Comparison of ENCODE assay signal across 1 cellular context in the genomic region with DNA sequence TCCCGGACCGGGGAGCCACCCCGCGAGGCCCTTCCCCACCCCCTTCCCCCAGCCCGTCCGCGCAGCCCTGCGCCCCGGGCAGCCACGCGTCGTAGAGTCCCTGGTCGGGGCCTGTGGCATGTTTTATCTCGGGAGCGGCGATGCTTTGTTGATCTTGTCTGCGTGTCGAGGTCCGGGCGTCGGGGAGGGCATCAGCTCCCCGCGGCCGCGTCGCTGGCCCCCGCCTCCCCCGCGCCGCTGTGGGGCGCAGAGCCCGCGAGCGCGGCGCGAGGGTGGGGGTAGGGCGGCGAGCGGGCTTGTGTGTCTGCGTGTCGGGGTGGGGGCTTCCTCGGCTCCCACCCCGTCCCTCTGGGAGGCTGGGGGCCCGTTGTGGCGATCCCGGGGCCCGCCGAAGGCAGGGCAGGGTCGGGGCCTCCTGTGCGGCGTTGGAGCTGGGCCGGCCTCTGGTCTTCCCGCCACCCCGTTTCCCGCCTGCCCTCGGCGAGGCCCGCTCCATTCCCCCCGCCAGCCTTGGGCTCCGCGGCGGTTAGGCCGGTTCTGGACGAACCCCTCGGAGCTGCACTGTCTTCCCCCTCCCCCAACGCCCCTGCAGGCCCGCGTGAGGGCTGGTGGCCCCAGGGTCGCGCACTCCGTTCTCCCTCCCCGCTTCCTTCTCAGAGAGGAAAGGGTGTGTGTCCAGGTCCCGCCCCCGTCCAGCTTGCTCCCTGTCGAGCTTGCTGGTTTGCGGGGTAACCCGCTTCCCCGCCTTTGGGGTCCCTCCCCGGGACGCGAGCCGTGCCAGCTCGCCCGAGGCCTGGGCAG.
TF ChIP-seq lines count a peak whose summit lies in the region.

No MANE protein-coding gene starts in this region.

TF ChIP-seq in HepG2, 621 proteins besides CTCF, POLR2A, EP300 and RAD21 (continued from another document and continues in another):
- TF ChIP-seq ZNF318 (CRISPR knock-in tag; IDR thresholded peaks at IDR 0.05) (no peak), U2AF2 (IDR thresholded peaks at IDR 0.05; ENCODE audit: low read depth, low read length) (no peak), KDM3A (CRISPR knock-in tag; IDR thresholded peaks at IDR 0.05; ENCODE audit: low read depth) (no peak), ZNF281 (CRISPR knock-in tag; IDR thresholded peaks at IDR 0.05; ENCODE audit: borderline replicate concordance) (peak; percentile 59; the same call in 1 of the 2 replicates), ESRRA (CRISPR knock-in tag; IDR thresholded peaks at IDR 0.05; ENCODE audit: low read depth) (peak; percentile 28; the same call in 1 of the 2 replicates), FLYWCH1 (CRISPR knock-in tag; IDR thresholded peaks at IDR 0.05) (no peak), SRSF1 (optimal IDR thresholded peaks at IDR 0.05; ENCODE audit: low read depth, low read length) (no peak), SMAD1 (CRISPR knock-in tag; IDR thresholded peaks at IDR 0.05; ENCODE audit: borderline replicate concordance, low read depth) (no peak), EEA1 (CRISPR knock-in tag; IDR thresholded peaks at IDR 0.05; ENCODE audit: borderline replicate concordance) (no peak; the same call in 1 of the 2 replicates), ZNF777 (CRISPR knock-in tag; IDR thresholded peaks at IDR 0.05) (peak; percentile 71), ZNF367 (CRISPR knock-in tag; IDR thresholded peaks at IDR 0.05; ENCODE audit: borderline replicate concordance) (0 out of 2 replicates have a peak, but pooled peaks have one; percentile 57), KLF15 (CRISPR knock-in tag; IDR thresholded peaks at IDR 0.05; ENCODE audit: borderline replicate concordance) (no peak), ZBTB7B (CRISPR knock-in tag; IDR thresholded peaks at IDR 0.05) (peak; percentile 39; the same call in 1 of the 2 replicates), ZNF678 (CRISPR knock-in tag; IDR thresholded peaks at IDR 0.05) (no peak), HMG20B (CRISPR knock-in tag; conservative IDR thresholded peaks at IDR 0.05) (no peak), ZNF326 (CRISPR knock-in tag; IDR thresholded peaks at IDR 0.05; ENCODE audit: borderline replicate concordance) (no peak), THRA (CRISPR knock-in tag; IDR thresholded peaks at IDR 0.05; ENCODE audit: borderline replicate concordance) (no peak), NFKB2 (CRISPR knock-in tag; IDR thresholded peaks at IDR 0.05; ENCODE audit: borderline replicate concordance) (peak; percentile 87; the same call in 1 of the 2 replicates), ZZZ3 (CRISPR knock-in tag; IDR thresholded peaks at IDR 0.05; ENCODE audit: borderline replicate concordance) (no peak), NR2F1 (CRISPR knock-in tag; IDR thresholded peaks at IDR 0.05) (no peak), ZBTB7A (CRISPR knock-in tag; IDR thresholded peaks at IDR 0.05) (no peak), ZSCAN12 (CRISPR knock-in tag; IDR thresholded peaks at IDR 0.05) (no peak), RFXAP (CRISPR knock-in tag; IDR thresholded peaks at IDR 0.05; ENCODE audit: borderline replicate concordance) (0 out of 2 replicates have a peak, but pooled peaks have one; percentile 3)
- TF ChIP-seq, protein P1, sequence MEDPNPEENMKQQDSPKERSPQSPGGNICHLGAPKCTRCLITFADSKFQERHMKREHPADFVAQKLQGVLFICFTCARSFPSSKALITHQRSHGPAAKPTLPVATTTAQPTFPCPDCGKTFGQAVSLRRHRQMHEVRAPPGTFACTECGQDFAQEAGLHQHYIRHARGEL (CRISPR knock-in tag; IDR thresholded peaks at IDR 0.05): no peak; the same call in 1 of the 2 replicates
- TF ChIP-seq, protein P2, sequence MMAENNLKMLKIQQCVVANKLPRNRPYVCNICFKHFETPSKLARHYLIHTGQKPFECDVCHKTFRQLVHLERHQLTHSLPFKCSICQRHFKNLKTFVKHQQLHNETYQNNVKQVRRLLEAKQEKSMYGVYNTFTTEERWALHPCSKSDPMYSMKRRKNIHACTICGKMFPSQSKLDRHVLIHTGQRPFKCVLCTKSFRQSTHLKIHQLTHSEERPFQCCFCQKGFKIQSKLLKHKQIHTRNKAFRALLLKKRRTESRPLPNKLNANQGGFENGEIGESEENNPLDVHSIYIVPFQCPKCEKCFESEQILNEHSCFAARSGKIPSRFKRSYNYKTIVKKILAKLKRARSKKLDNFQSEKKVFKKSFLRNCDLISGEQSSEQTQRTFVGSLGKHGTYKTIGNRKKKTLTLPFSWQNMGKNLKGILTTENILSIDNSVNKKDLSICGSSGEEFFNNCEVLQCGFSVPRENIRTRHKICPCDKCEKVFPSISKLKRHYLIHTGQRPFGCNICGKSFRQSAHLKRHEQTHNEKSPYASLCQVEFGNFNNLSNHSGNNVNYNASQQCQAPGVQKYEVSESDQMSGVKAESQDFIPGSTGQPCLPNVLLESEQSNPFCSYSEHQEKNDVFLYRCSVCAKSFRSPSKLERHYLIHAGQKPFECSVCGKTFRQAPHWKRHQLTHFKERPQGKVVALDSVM (CRISPR knock-in tag; IDR thresholded peaks at IDR 0.05): no peak
- TF ChIP-seq, protein P3, sequence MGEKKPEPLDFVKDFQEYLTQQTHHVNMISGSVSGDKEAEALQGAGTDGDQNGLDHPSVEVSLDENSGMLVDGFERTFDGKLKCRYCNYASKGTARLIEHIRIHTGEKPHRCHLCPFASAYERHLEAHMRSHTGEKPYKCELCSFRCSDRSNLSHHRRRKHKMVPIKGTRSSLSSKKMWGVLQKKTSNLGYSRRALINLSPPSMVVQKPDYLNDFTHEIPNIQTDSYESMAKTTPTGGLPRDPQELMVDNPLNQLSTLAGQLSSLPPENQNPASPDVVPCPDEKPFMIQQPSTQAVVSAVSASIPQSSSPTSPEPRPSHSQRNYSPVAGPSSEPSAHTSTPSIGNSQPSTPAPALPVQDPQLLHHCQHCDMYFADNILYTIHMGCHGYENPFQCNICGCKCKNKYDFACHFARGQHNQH (CRISPR knock-in tag; IDR thresholded peaks at IDR 0.05): no peak
- TF ChIP-seq, protein P4, sequence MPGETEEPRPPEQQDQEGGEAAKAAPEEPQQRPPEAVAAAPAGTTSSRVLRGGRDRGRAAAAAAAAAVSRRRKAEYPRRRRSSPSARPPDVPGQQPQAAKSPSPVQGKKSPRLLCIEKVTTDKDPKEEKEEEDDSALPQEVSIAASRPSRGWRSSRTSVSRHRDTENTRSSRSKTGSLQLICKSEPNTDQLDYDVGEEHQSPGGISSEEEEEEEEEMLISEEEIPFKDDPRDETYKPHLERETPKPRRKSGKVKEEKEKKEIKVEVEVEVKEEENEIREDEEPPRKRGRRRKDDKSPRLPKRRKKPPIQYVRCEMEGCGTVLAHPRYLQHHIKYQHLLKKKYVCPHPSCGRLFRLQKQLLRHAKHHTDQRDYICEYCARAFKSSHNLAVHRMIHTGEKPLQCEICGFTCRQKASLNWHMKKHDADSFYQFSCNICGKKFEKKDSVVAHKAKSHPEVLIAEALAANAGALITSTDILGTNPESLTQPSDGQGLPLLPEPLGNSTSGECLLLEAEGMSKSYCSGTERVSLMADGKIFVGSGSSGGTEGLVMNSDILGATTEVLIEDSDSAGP (CRISPR knock-in tag; IDR thresholded peaks at IDR 0.05; ENCODE audit: borderline replicate concordance): no peak; the same call in 1 of the 2 replicates
- TF ChIP-seq, protein P5, sequence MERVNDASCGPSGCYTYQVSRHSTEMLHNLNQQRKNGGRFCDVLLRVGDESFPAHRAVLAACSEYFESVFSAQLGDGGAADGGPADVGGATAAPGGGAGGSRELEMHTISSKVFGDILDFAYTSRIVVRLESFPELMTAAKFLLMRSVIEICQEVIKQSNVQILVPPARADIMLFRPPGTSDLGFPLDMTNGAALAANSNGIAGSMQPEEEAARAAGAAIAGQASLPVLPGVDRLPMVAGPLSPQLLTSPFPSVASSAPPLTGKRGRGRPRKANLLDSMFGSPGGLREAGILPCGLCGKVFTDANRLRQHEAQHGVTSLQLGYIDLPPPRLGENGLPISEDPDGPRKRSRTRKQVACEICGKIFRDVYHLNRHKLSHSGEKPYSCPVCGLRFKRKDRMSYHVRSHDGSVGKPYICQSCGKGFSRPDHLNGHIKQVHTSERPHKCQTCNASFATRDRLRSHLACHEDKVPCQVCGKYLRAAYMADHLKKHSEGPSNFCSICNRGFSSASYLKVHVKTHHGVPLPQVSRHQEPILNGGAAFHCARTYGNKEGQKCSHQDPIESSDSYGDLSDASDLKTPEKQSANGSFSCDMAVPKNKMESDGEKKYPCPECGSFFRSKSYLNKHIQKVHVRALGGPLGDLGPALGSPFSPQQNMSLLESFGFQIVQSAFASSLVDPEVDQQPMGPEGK (CRISPR knock-in tag; IDR thresholded peaks at IDR 0.05): peak; percentile 10; the same call in 1 of the 2 replicates
- TF ChIP-seq, protein P6, sequence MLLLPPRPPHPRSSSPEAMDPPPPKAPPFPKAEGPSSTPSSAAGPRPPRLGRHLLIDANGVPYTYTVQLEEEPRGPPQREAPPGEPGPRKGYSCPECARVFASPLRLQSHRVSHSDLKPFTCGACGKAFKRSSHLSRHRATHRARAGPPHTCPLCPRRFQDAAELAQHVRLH (CRISPR knock-in tag; IDR thresholded peaks at IDR 0.05; ENCODE audit: borderline replicate concordance, low read depth): no peak
